12 cellular contexts compared by ENCODE assay signal in the genomic region with DNA sequence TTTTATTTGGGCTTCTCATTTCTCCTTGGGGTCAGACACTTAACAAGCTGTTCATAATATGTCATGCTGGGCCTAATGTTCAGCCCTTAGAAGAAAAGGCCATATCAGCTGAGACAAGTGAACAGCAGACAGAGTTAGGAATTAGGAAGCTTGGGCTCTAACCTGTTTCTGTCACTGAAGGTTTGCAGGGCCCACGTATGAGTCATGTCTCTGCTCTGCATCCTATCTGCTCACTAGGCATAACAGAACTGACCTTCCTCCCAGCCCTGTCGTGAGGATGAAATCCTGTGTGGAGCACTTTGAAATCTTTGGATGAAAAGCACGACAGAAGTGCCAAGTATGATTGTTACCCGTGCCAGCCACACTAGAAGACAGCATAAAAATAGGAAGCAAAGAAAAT. TPM values are rescaled to one million over a fixed set of nuclear protein-coding genes. Genes with fewer than 3 reads are reported as not detected.
A peak's percentile ranks its signal among the peaks of the same experiment; 100 is the strongest.
DNase-seq lines count a peak whose midpoint lies in the region; ATAC-seq, FAIRE-seq and TF ChIP-seq lines count a peak whose summit lies in the region.
"Had no signal": no experiment of that assay in that cellular context is flagged by ENCODE, and none has a peak within 500 bp of the region (broad histone marks: within the 10 kb centered on the region; RNA-seq: fewer than 3 reads in every experiment).

No MANE protein-coding gene starts in this region.

- TF ChIP-seq POLR2A in H54 (IDR thresholded peaks at IDR 0.05; ENCODE audit: low read depth, low read length), result no peak

- POLR2A ChIA-PET in PC-3 (lab: Charles Lee; ENCODE audit: unreplicated experiment) (interaction anchor here (0.5 kb wide), 1 partner anchor 189 kb away, joined by 5 read pairs; no protein-coding TSS in a partner anchor), WTC11 (lab: Charles Lee) (interaction anchor here (0.6 kb wide), 1 partner anchor 161 kb away, joined by 3 read pairs; no protein-coding TSS in a partner anchor)

- intact Hi-C loops in PC-3 (cut with micrococcal nuclease), result no loop called here

- no peaks in the 10 kb centered on the region for H3K4me1 Mint-ChIP-seq in WTC11

- H3K9me3 Mint-ChIP-seq in WTC11, result 0 out of 2 replicates have a peak, but pooled peaks cover 11% of the 10 kb centered on the region

- DNase-seq in CD1c-positive myeloid dendritic cell (ENCODE audit: extremely low spot score), result peak; percentile 29
- peak; percentile 11 for DNase-seq in H54 (ENCODE audit: insufficient read length, low spot score)
- DNase-seq in PC-3, result peak; percentile 57
- DNase-seq in fibroblast of peridontal ligament (ENCODE audit: extremely low read depth), result peak; percentile 6
- DNase-seq in GOT3 (lab: John Stamatoyannopoulos, UW), result no peak
- DNase-seq in SW480 (ENCODE audit: low spot score), result no peak
- no peak for DNase-seq in effector CD4-positive, alpha-beta T cell
- no peak for DNase-seq in WTC11 (ENCODE audit: low spot score)
- DNase-seq: NCI-H1930, right cardiac atrium had no signal

- CTCF ChIA-PET in PC-3 (lab: Charles Lee), result no interaction called here
- CTCF ChIA-PET in WTC11 (lab: Charles Lee), result interaction anchor here (0.6 kb wide), 1 partner anchor 18 kb away, joined by 3 read pairs; no protein-coding TSS in a partner anchor

- peak; percentile 97 for FAIRE-seq in H54 (lab: Jason Lieb, UNC)

- no peaks in the 10 kb centered on the region for H4K20me1 ChIP-seq in PC-3 (ENCODE audit: low read length)
- H4K20me1 ChIP-seq: BLaER1 treated with 17β-estradiol and CSF1 and Interleukin-3, amounts not matched to agents 10 nM and 100 nM had no signal

- no peak overlapping the region for H3K4me3 ChIP-seq in PC-3 (ENCODE audit: low read length)
- H3K4me3 ChIP-seq: BLaER1 treated with 17β-estradiol and CSF1 and Interleukin-3, amounts not matched to agents 10 nM and 100 nM; esophagus muscularis mucosa had no signal

- H3K79me2 ChIP-seq in PC-3 (ENCODE audit: low read length), result no peaks in the 10 kb centered on the region

- H3K27me3 ChIP-seq in PC-3 (ENCODE audit: low read length), result no peaks in the 10 kb centered on the region
- H3K27me3 ChIP-seq: BLaER1 treated with 17β-estradiol and CSF1 and Interleukin-3, amounts not matched to agents 10 nM and 100 nM; esophagus muscularis mucosa had no signal

- H3F3A ChIP-seq in PC-3 (ENCODE audit: low read length, unreplicated experiment), result no peaks in the 10 kb centered on the region

- ATAC-seq in PC-3, result peak; percentile 85
- ATAC-seq in WTC11, result no peak

- H3K36me3 Mint-ChIP-seq in WTC11, result no peaks in the 10 kb centered on the region

- peaks cover 21% of the 10 kb centered on the region for H3K4me1 ChIP-seq in PC-3 (ENCODE audit: insufficient read depth, low read length)

- H3K36me3 ChIP-seq in PC-3 (ENCODE audit: low read depth, low read length), result no peaks in the 10 kb centered on the region
- H3K36me3 ChIP-seq: BLaER1 treated with 17β-estradiol and CSF1 and Interleukin-3, amounts not matched to agents 10 nM and 100 nM; esophagus muscularis mucosa had no signal

- H3K9ac ChIP-seq in PC-3 (ENCODE audit: low read length), result no peak overlapping the region
- H3K9ac ChIP-seq: BLaER1 treated with 17β-estradiol and CSF1 and Interleukin-3, amounts not matched to agents 10 nM and 100 nM had no signal

- TF ChIP-seq CTCF in PC-3 (conservative IDR thresholded peaks at IDR 0.05; ENCODE audit: low read depth, low read length) (no peak), WTC11 (IDR thresholded peaks at IDR 0.05) (no peak)

- no peak overlapping the region for H2AFZ ChIP-seq in PC-3 (ENCODE audit: low read length)

- H3K4me2 ChIP-seq in PC-3 (ENCODE audit: low read length), result peak overlapping the region; percentile 53; the same call in 1 of the 2 replicates

- no peak overlapping the region for H3K27ac Mint-ChIP-seq in WTC11

- no peak overlapping the region for H3K4me3 Mint-ChIP-seq in WTC11

- H3K9me2 ChIP-seq in PC-3 (replicated peaks; ENCODE audit: low read length), result no peaks in the 10 kb centered on the region

- no peaks in the 10 kb centered on the region for H3K27me3 Mint-ChIP-seq in WTC11 (ENCODE audit: low read depth)

- H3K9me3 ChIP-seq in PC-3 (ENCODE audit: low read length), result no peaks in the 10 kb centered on the region
- H3K9me3 ChIP-seq: esophagus muscularis mucosa had no signal

- no peak overlapping the region for H3K27ac ChIP-seq in PC-3 (ENCODE audit: low read length)
- H3K27ac ChIP-seq: BLaER1 treated with 17β-estradiol and CSF1 and Interleukin-3, amounts not matched to agents 10 nM and 100 nM; esophagus muscularis mucosa had no signal

- no TSS peak for BruUV-seq in PC-3 (replicated peaks; lab: Mats Ljungman, UMichigan)

TF ChIP-seq in WTC11, 78 proteins besides CTCF, POLR2A, EP300 and RAD21:
- no peak for TF ChIP-seq IRF1 (CRISPR knock-in tag; IDR thresholded peaks at IDR 0.05)

RNA-seq across cellular contexts. Expression of gene CD47, which starts 26.4 kb away (rescaled TPM):
- total RNA-seq in PC-3 (2014; rRNA removed) (48.4 and 63.6 TPM in 2 replicates), WTC11 (2021) (16.3 to 22.7 TPM (median 22.6 TPM) in 3 replicates)

Comparison
In these comparisons a context has a peak if more than half of its experiments do, and no peak if none do; other contexts are left out.
1. DNase-seq: peak in CD1c-positive myeloid dendritic cell (single experiment), H54 (single experiment), PC-3 (single experiment) and fibroblast of peridontal ligament (single experiment); none in GOT3 (single experiment), SW480 (single experiment), effector CD4-positive, alpha-beta T cell (single experiment) and WTC11 (single experiment).